In genomic region chr5:74560245-74560644, GRCh38 we compare ENCODE assay signal across 1 cellular context.
TF ChIP-seq lines count a peak whose summit lies in the region.

No MANE protein-coding gene starts in this region.

TF ChIP-seq in GM12878, 131 proteins besides CTCF, POLR2A, EP300 and RAD21:
- TF ChIP-seq EGR1 (IDR thresholded peaks at IDR 0.05; ENCODE audit: borderline replicate concordance in 1 of 2, low read depth in 2 of 2, low read length in 2 of 2) (0 out of 3 replicates have a peak, but pooled peaks of 1 of the 2 experiments have one; percentile 12), CREB1 (IDR thresholded peaks at IDR 0.05; ENCODE audit: low read depth) (0 out of 2 replicates have a peak, but pooled peaks have one; percentile 12), TCF7 (IDR thresholded peaks at IDR 0.05; ENCODE audit: borderline replicate concordance) (peak; percentile 93), BRCA1 (IDR thresholded peaks at IDR 0.05; ENCODE audit: low read depth, low read length) (no peak), BCL11A (IDR thresholded peaks at IDR 0.05; ENCODE audit: low read depth, low read length) (peak; percentile 22; the same call in 1 of the 2 replicates), GABPA (IDR thresholded peaks at IDR 0.05; ENCODE audit: low read depth) (no peak), JUNB (IDR thresholded peaks at IDR 0.05) (peak; percentile 42), MEF2B (IDR thresholded peaks at IDR 0.05; ENCODE audit: partially characterized antibody, poor library complexity, severe bottlenecking) (peak; percentile 72), MTA3 (IDR thresholded peaks at IDR 0.05; ENCODE audit: borderline replicate concordance, low read length) (0 out of 2 replicates have a peak, but pooled peaks have one; percentile 65), RFX5 (IDR thresholded peaks at IDR 0.05; ENCODE audit: low read depth, low read length) (no peak), YY1 (IDR thresholded peaks at IDR 0.05; ENCODE audit: low read depth, low read length) (peak; percentile 77), MEF2A (IDR thresholded peaks at IDR 0.05; ENCODE audit: insufficient read depth, low read depth, low read length) (peak; percentile 97), PKNOX1 (IDR thresholded peaks at IDR 0.05) (peak; percentile 89), ZBED1 (IDR thresholded peaks at IDR 0.05; ENCODE audit: borderline replicate concordance) (peak; percentile 65; the same call in 1 of the 2 replicates), CREM (IDR thresholded peaks at IDR 0.05; ENCODE audit: low read depth) (peak; percentile 38; the same call in 1 of the 2 replicates), NFIC (IDR thresholded peaks at IDR 0.05; ENCODE audit: low read depth, low read length) (peak; percentile 88), CBX5 (IDR thresholded peaks at IDR 0.05; ENCODE audit: low read depth) (0 out of 2 replicates have a peak, but pooled peaks have one; percentile 53), FOXM1 (IDR thresholded peaks at IDR 0.05; ENCODE audit: low read depth, low read length) (peak; percentile 48; the same call in 1 of the 2 replicates), CHD2 (IDR thresholded peaks at IDR 0.05; ENCODE audit: borderline replicate concordance, low read depth, low read length) (no peak), RUNX3 (IDR thresholded peaks at IDR 0.05; ENCODE audit: low read length) (peak; percentile 55)
- TF ChIP-seq, protein P1, sequence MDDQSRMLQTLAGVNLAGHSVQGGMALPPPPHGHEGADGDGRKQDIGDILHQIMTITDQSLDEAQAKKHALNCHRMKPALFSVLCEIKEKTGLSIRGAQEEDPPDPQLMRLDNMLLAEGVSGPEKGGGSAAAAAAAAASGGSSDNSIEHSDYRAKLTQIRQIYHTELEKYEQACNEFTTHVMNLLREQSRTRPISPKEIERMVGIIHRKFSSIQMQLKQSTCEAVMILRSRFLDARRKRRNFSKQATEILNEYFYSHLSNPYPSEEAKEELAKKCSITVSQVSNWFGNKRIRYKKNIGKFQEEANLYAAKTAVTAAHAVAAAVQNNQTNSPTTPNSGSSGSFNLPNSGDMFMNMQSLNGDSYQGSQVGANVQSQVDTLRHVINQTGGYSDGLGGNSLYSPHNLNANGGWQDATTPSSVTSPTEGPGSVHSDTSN (IDR thresholded peaks at IDR 0.05; ENCODE audit: insufficient replicate concordance, low read depth, low read length): peak; percentile 73
- TF ChIP-seq, protein P2, sequence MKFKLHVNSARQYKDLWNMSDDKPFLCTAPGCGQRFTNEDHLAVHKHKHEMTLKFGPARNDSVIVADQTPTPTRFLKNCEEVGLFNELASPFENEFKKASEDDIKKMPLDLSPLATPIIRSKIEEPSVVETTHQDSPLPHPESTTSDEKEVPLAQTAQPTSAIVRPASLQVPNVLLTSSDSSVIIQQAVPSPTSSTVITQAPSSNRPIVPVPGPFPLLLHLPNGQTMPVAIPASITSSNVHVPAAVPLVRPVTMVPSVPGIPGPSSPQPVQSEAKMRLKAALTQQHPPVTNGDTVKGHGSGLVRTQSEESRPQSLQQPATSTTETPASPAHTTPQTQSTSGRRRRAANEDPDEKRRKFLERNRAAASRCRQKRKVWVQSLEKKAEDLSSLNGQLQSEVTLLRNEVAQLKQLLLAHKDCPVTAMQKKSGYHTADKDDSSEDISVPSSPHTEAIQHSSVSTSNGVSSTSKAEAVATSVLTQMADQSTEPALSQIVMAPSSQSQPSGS (IDR thresholded peaks at IDR 0.05; ENCODE audit: low read length): peak; percentile 82
- TF ChIP-seq, protein P3, sequence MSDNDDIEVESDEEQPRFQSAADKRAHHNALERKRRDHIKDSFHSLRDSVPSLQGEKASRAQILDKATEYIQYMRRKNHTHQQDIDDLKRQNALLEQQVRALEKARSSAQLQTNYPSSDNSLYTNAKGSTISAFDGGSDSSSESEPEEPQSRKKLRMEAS (IDR thresholded peaks at IDR 0.05; ENCODE audit: low read depth, low read length): no peak
